ENCODE assay signal across 8 cellular contexts in genomic region chr7:128890306-128891109, GRCh38. TPM values are rescaled to one million over a fixed set of nuclear protein-coding genes. Genes with fewer than 3 reads are reported as not detected.
DNase-seq lines count a peak whose midpoint lies in the region; ATAC-seq, FAIRE-seq and TF ChIP-seq lines count a peak whose summit lies in the region.

No MANE protein-coding gene starts in this region.

- no peaks in the 10 kb centered on the region for H3K27me3 Mint-ChIP-seq in osteocyte (ENCODE audit: unreplicated experiment)

- DNase-seq in Daoy (ENCODE audit: low read depth) (peak; percentile 65), RWPE1 (ENCODE audit: low spot score) (no peak), pancreas (peak in 1 of 6 donors; percentile 67), GM12891 (ENCODE audit: insufficient read length, low spot score) (no peak), osteocyte (ENCODE audit: extremely low spot score, unreplicated experiment) (no peak)

- H3K36me3 Mint-ChIP-seq in osteocyte (ENCODE audit: unreplicated experiment), result no peaks in the 10 kb centered on the region

- H3K4me1 ChIP-seq in esophagus (ENCODE audit: control insufficient read depth in 2 of 2, insufficient read depth in 2 of 2, low read length in 1 of 2) (peaks cover 4 to 27% of the 10 kb centered on the region in 2 donors), pancreas (no peaks in the 10 kb centered on the region)

- ATAC-seq in pancreas, result peak in 3 of 4 donors; percentile 32 to 44 (median 33)
- ATAC-seq in HG02642 (IDR thresholded peaks at IDR 0.05; ENCODE audit: poor library complexity, unreplicated experiment), result no peak
- no peak for ATAC-seq in HG02885 (IDR thresholded peaks at IDR 0.05; ENCODE audit: poor library complexity, unreplicated experiment)

- H3K27me3 ChIP-seq in esophagus (ENCODE audit: control insufficient read depth in 1 of 2, insufficient read depth in 2 of 2, low read length in 2 of 2), result peaks cover 0 to 3% of the 10 kb centered on the region in 2 donors
- peaks cover 0 to 7% (median 0%) of the 10 kb centered on the region in 4 donors for H3K27me3 ChIP-seq in pancreas

- TF ChIP-seq POLR2A in GM12891 (IDR thresholded peaks at IDR 0.05; ENCODE audit: low read depth, low read length), result no peak

- FAIRE-seq in pancreas (lab: Jason Lieb, UNC) (no peak), GM12891 (lab: Jason Lieb, UNC) (no peak)

- H3K27ac ChIP-seq in RWPE1 (peak overlapping the region; percentile 27; the same call in 1 of the 2 replicates), esophagus (ENCODE audit: low read depth in 2 of 2, low read length in 1 of 2) (peak overlapping the region; percentile 36 to 78), pancreas (no peak overlapping the region)

- no peaks in the 10 kb centered on the region for H3K9me3 Mint-ChIP-seq in osteocyte (ENCODE audit: unreplicated experiment)

- H3K9me3 ChIP-seq in esophagus (ENCODE audit: control insufficient read depth in 2 of 2, insufficient read depth in 1 of 2, low read depth in 1 of 2, low read length in 1 of 2) (no peaks in the 10 kb centered on the region), pancreas (no peaks in the 10 kb centered on the region)

- H3K27ac Mint-ChIP-seq in osteocyte (ENCODE audit: unreplicated experiment), result no peak overlapping the region

- peak overlapping the region; percentile 35 to 61 for H3K4me3 ChIP-seq in esophagus (ENCODE audit: low read depth in 1 of 2, low read length in 2 of 2)
- peak overlapping the region in 3 of 4 donors; percentile 12 to 33 (median 26) for H3K4me3 ChIP-seq in pancreas

- intact Hi-C loops in pancreas (cut with DNase I), result no loop called here

- H3K4me1 Mint-ChIP-seq in osteocyte (ENCODE audit: unreplicated experiment), result peaks cover 3% of the 10 kb centered on the region

- TF ChIP-seq CTCF in RWPE1 (conservative IDR thresholded peaks at IDR 0.05; ENCODE audit: low read depth) (no peak), pancreas (IDR thresholded peaks at IDR 0.05) (no peak), osteocyte (IDR thresholded peaks at IDR 0.05) (no peak)

- 24 to 25% methylated on average over 39 to 67 of the region's 67 CpGs for WGBS in esophagus, 2 donors
- WGBS in pancreas, 2 donors, result 28 to 33% methylated on average over 40 to 67 of the region's 67 CpGs

- CTCF ChIA-PET in RWPE1 (lab: Yijun Ruan, JAX), result no interaction called here

- H3K36me3 ChIP-seq in esophagus (ENCODE audit: control insufficient read depth in 2 of 2, insufficient read depth in 2 of 2, low read length in 1 of 2) (no peaks in the 10 kb centered on the region), pancreas (no peaks in the 10 kb centered on the region)

- POLR2A ChIA-PET in RWPE1 (lab: Yijun Ruan, JAX; ENCODE audit: low non-redundant PET), result no interaction called here

- no peak overlapping the region for H3K4me3 Mint-ChIP-seq in osteocyte (ENCODE audit: unreplicated experiment)

TF ChIP-seq in GM12891, 5 proteins besides CTCF, POLR2A, EP300 and RAD21:
- TF ChIP-seq POLR2AphosphoS5 (IDR thresholded peaks at IDR 0.05; ENCODE audit: low read depth, low read length), result no peak
- no peak for TF ChIP-seq POU2F2 (IDR thresholded peaks at IDR 0.05; ENCODE audit: low read depth, low read length)
- TF ChIP-seq TAF1 (IDR thresholded peaks at IDR 0.05; ENCODE audit: low read depth, low read length), result no peak
- no peak for TF ChIP-seq PAX5 (IDR thresholded peaks at IDR 0.05; ENCODE audit: insufficient read depth, low read length, severe bottlenecking)
- no peak for TF ChIP-seq SPI1 (IDR thresholded peaks at IDR 0.05; ENCODE audit: low read depth, low read length)
TF ChIP-seq in GM12891: peak in this region for 0.

RNA-seq across cellular contexts. Expression of gene KCP, which starts 20.0 kb away (rescaled TPM):
- total RNA-seq in Daoy (2014; rRNA removed; shearing (Covaris generic)), result 0.06 and 0.48 TPM in 2 replicates
- 1 to 10 TPM; 1.4 to 5.5 TPM for polyA plus RNA-seq in esophagus
- under 1 TPM; 0.08 to 0.46 (median 0.30) TPM for total RNA-seq in pancreas
- under 1 TPM; 0.33 to 0.95 TPM for polyA plus RNA-seq in pancreas
- polyA plus RNA-seq in GM12891 (2012; ENCODE audit: low read depth, missing spikeins), result 1.3 TPM
- total RNA-seq in osteocyte, result 0.55 and 0.70 TPM in 2 replicates

RNA-seq across cellular contexts. Expression of gene ATP6V1F, which starts 27.9 kb away (rescaled TPM):
- total RNA-seq in Daoy (2014; rRNA removed; shearing (Covaris generic)), result 103 and 130 TPM in 2 replicates
- polyA plus RNA-seq in esophagus (100 to 1,000 TPM; 260 to 273 TPM), pancreas (10 to 100 TPM; 94.8 to 96.9 TPM)
- total RNA-seq in pancreas (10 to 100 TPM; 28.1 to 66.8 (median 37.7) TPM), osteocyte (161 and 162 TPM in 2 replicates)
- 253 TPM for polyA plus RNA-seq in GM12891 (2012; ENCODE audit: low read depth, missing spikeins)

RNA-seq across cellular contexts. Expression of gene IRF5, which starts 47.2 kb away (rescaled TPM):
- total RNA-seq in Daoy (2014; rRNA removed; shearing (Covaris generic)), result 0.60 and 2.2 TPM in 2 replicates
- polyA plus RNA-seq in esophagus (10 to 100 TPM; 10.6 to 14.5 TPM), pancreas (1 to 10 TPM; 6.4 to 8.1 TPM)
- total RNA-seq in pancreas (10 to 100 TPM in 1 of 6 donors, 1 to 10 TPM in 5; 3.2 to 12.4 (median 4.3) TPM), osteocyte (0.24 TPM in 1 of 2 replicates, not detected in the other)
- 66.9 TPM for polyA plus RNA-seq in GM12891 (2012; ENCODE audit: low read depth, missing spikeins)

Comparison
In these comparisons a context has a peak if more than half of its experiments do, and no peak if none do; other contexts are left out.
1. H3K27ac ChIP-seq: peak in RWPE1 (single experiment) and esophagus (2 of 2); none in pancreas (0 of 4).
2. ATAC-seq: peak in pancreas (3 of 4); none in HG02642 (single experiment) and HG02885 (single experiment).